In the genomic region with DNA sequence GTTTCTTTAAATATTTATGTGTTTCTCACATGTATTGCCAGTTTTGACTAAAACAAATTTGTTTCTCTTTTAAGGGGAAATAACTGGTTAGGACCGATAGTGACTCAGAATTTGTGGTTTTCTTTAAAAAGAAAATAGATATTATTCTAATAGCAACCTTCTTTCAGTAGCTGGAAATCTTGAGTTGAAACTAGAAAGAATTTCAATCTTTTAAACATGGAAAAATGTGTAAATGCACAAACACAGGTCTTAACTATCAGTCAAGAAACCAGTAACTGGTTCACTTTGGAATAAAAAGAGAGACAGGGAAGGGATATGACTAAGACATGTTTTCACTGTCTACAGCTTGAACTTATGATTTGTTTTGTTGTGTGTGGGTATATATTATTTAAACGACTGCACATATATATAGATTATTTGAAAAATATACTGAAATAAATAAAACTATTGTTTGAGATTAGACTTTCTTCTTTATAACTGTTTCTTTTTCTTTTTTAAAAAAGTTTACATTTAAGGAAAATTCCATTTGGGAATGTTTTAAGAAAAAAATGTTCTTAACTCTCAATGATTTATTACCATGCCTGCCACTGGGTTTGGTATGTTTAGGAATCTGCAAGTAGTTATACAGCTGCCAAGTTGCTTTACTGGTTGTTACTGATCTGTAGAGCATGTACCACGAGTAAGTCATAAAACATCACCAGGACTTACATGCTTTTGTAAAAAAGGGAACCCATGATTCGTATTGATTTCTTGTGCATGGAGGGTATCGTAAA, we compare ENCODE assay signal across 12 cellular contexts.
A peak's percentile ranks its signal among the peaks of the same experiment; 100 is the strongest.
DNase-seq lines count a peak whose midpoint lies in the region; ATAC-seq, FAIRE-seq and TF ChIP-seq lines count a peak whose summit lies in the region.
"Had no signal": no experiment of that assay in that cellular context is flagged by ENCODE, and none has a peak within 500 bp of the region (broad histone marks: within the 10 kb centered on the region; RNA-seq: fewer than 3 reads in every experiment).

No MANE protein-coding gene starts in this region.

- TF ChIP-seq CTCF in AG10803 (conservative IDR thresholded peaks at IDR 0.05; ENCODE audit: low read length) (no peak), MM.1S (IDR thresholded peaks at IDR 0.05; ENCODE audit: low read length) (no peak), bronchial epithelial cell (IDR thresholded peaks at IDR 0.05; ENCODE audit: insufficient read depth, low read length, severe bottlenecking) (no peak), transverse colon (IDR thresholded peaks at IDR 0.05) (no peak)

- 0 out of 2 replicates have a peak, but pooled peaks cover 9% of the 10 kb centered on the region for H3K4me1 ChIP-seq in MM.1S (ENCODE audit: low read length)
- peaks cover 0 to 18% (median 7%) of the 10 kb centered on the region in 4 donors for H3K4me1 ChIP-seq in transverse colon

- WGBS in transverse colon (ENCODE audit: low coverage in 1 of 2), 2 donors, result 19 to 37% methylated on average over 5 of the region's 5 CpGs

- no peaks in the 10 kb centered on the region for H3F3A ChIP-seq in MM.1S (ENCODE audit: insufficient read depth, low read length)

- H3K36me3 ChIP-seq in MM.1S (replicated peaks; ENCODE audit: insufficient read depth, low read length) (no peaks in the 10 kb centered on the region), bronchial epithelial cell (ENCODE audit: control insufficient read depth, insufficient read depth, low read length) (no peaks in the 10 kb centered on the region), transverse colon (no peaks in the 10 kb centered on the region)
- H3K36me3 ChIP-seq: cardiac muscle cell had no signal

- 0 out of 2 replicates have a peak overlapping the region, but pooled peaks have one; percentile 4 for H3K4me2 ChIP-seq in MM.1S (ENCODE audit: low read depth, low read length)

- H3K9me3 ChIP-seq in MM.1S (replicated peaks; ENCODE audit: insufficient read depth, low read length) (no peaks in the 10 kb centered on the region), transverse colon (peaks cover under 1% of the 10 kb centered on the region in 2 donors)

- in situ Hi-C loops in KBM-7 (cut with MboI; ENCODE audit: low pct_unique_long_range_greater_than_20kb, low sequenced_read_pairs), result no loop called here
- in situ Hi-C loops in transverse colon (cut with MboI; ENCODE audit: low pct_ligation_motif_present in 1 of 4, low pct_unique_long_range_greater_than_20kb in 1 of 4, low sequenced_read_pairs in 3 of 4), result no loop called here

- no peak overlapping the region for H3K9ac ChIP-seq in MM.1S (ENCODE audit: low read length)

- no peak for TF ChIP-seq POLR2A in transverse colon (IDR thresholded peaks at IDR 0.05)

- no peaks in the 10 kb centered on the region for H4K20me1 ChIP-seq in MM.1S (ENCODE audit: insufficient read depth, low read length)

- no peak for ATAC-seq in left ventricle myocardium superior
- ATAC-seq: stimulated activated naive CD8-positive, alpha-beta T cell treated with anti-CD3 and anti-CD28 coated beads, Interleukin-15, amount 100 ng/mL, for 72 hours had no signal

- no peaks in the 10 kb centered on the region for H3K9me2 ChIP-seq in MM.1S (replicated peaks; ENCODE audit: insufficient read depth, low read length)

- H2AFZ ChIP-seq in MM.1S (ENCODE audit: low read length), result no peak overlapping the region

- H3K27me3 ChIP-seq in MM.1S (replicated peaks; ENCODE audit: insufficient read depth, low read length) (no peaks in the 10 kb centered on the region), bronchial epithelial cell (ENCODE audit: control insufficient read depth, insufficient read depth, low read length) (no peaks in the 10 kb centered on the region), transverse colon (no peaks in the 10 kb centered on the region)
- H3K27me3 ChIP-seq: cardiac muscle cell had no signal

- DNase-seq in AG10803 (ENCODE audit: low read depth), result peak; percentile 93
- no peak for DNase-seq in MM.1S
- DNase-seq in bronchial epithelial cell (ENCODE audit: low read depth), result peak; percentile 18
- peak; percentile 72 for DNase-seq in left kidney (ENCODE audit: low read depth, low spot score)
- DNase-seq in left ventricle myocardium superior, result no peak
- no peak for DNase-seq in T-helper 2 cell
- no peak for DNase-seq in KBM-7
- no peak for DNase-seq in transverse colon
- DNase-seq: NCI-H510A treated with DMSO at 0.1 percent for 48 hours; stimulated activated naive CD8-positive, alpha-beta T cell treated with anti-CD3 and anti-CD28 coated beads, Interleukin-15, amount 100 ng/mL, for 72 hours; T-helper 1 cell had no signal

- no peaks in the 10 kb centered on the region for H3K79me2 ChIP-seq in MM.1S (ENCODE audit: low read length)

- no peak for TF ChIP-seq EP300 in transverse colon (IDR thresholded peaks at IDR 0.05; ENCODE audit: low read depth)

- H3K27ac ChIP-seq in MM.1S (ENCODE audit: low read length) (no peak overlapping the region), transverse colon (no peak overlapping the region)
- H3K27ac ChIP-seq: cardiac muscle cell had no signal

- FAIRE-seq in bronchial epithelial cell (lab: Jason Lieb, UNC), result no peak

- intact Hi-C loops in left ventricle myocardium superior (cut with micrococcal nuclease) (no loop called here), transverse colon (cut with DNase I; ENCODE audit: low total_unique reads) (no loop called here)

- no peak overlapping the region for H3K4me3 ChIP-seq in AG10803 (ENCODE audit: low read length)
- H3K4me3 ChIP-seq in MM.1S (ENCODE audit: low read length), result no peak overlapping the region
- no peak overlapping the region for H3K4me3 ChIP-seq in bronchial epithelial cell (ENCODE audit: low read depth, low read length)
- H3K4me3 ChIP-seq in transverse colon, result no peak overlapping the region
- H3K4me3 ChIP-seq: cardiac muscle cell had no signal

Comparison
In these comparisons a context has a peak if more than half of its experiments do, and no peak if none do; other contexts are left out.
1. DNase-seq: peak in AG10803 (single experiment), bronchial epithelial cell (single experiment) and left kidney (single experiment); none in MM.1S (single experiment), left ventricle myocardium superior (single experiment), T-helper 2 cell (0 of 5), KBM-7 (single experiment) and transverse colon (single experiment).